In the genomic region with DNA sequence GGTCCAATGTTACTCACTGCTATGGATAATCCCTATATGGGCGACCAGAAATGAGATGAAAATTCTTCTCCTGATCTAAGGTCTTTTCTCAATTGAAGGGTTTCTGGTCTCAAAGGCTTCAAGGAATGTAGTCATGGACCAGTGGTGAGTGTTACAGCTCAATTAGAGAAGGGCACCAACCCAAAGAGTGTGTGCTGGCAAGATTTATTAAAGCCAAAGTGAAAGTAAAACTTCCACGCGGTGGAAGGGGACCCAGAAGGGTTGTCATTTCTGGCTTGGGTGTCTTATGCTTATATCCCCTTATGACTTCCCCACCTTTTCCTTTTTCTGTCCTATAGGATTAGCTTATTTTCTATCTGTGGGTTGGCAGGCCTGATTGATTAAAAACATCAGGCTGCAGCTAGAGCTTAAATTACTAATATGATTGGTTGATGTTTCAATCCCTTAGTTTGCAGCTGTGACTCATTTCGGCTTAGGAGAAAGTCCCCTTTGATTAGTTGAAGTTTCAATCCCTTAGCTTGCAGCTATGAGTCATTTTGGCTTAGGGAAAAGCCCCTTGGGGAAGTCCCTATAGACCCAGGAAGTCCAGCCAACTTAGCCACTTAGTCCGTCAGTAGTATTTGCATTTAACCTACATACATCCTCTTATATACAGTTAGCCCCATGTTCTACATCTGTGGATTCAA, we compare ENCODE assay signal across 11 cellular contexts.
DNase-seq lines count a peak whose midpoint lies in the region; ATAC-seq lines count a peak whose summit lies in the region.
"Had no signal": no experiment of that assay in that cellular context is flagged by ENCODE, and none has a peak within 500 bp of the region (broad histone marks: within the 10 kb centered on the region; RNA-seq: fewer than 3 reads in every experiment).

No MANE protein-coding gene starts in this region.

- DNase-seq in activated T-cell treated with anti-CD3 and anti-CD28 coated beads for 4 hours (peak; percentile 4), superior temporal gyrus (ENCODE audit: extremely low spot score) (peak; percentile 5), Right ventricle myocardium superior (no peak), amygdala (lab: John Stamatoyannopoulos, UW) (no peak)
- no peak for DNase-seq in activated T-cell treated with anti-CD3 and anti-CD28 coated beads, Interleukin-2, amount 50 U/mL, for 1 hour
- DNase-seq in activated naive CD4-positive, alpha-beta T cell treated with anti-CD3 and anti-CD28 coated beads, Interleukin-2, amount 10 ng/mL, durations not matched to agents 7 days and 5 days, result peak; percentile 22
- DNase-seq: gastrocnemius medialis, SHP77 treated with DMSO at 0.1 percent for 48 hours had no signal

- peak overlapping the region; percentile 60 for H3K4me3 Mint-ChIP-seq in activated naive CD4-positive, alpha-beta T cell treated with anti-CD3 and anti-CD28 coated beads, Interleukin-2, amount 10 ng/mL, durations not matched to agents 7 days and 5 days
- H3K4me3 Mint-ChIP-seq: neural crest cell had no signal

- ATAC-seq in HG03432 (IDR thresholded peaks at IDR 0.05; ENCODE audit: unreplicated experiment) (peak; percentile 59), Right ventricle myocardium superior (ENCODE audit: poor library complexity) (no peak), GM19351 (IDR thresholded peaks at IDR 0.05; ENCODE audit: unreplicated experiment) (no peak)
- ATAC-seq: gastrocnemius medialis had no signal

- CTCF ChIA-PET in activated naive CD4-positive, alpha-beta T cell treated with anti-CD3 and anti-CD28 coated beads, Interleukin-2, amount 10 ng/mL, durations not matched to agents 7 days and 5 days (lab: Charles Lee), result no interaction called here

- intact Hi-C loops in Right ventricle myocardium superior (cut with DNase I), result no loop called here

- H3K36me3 Mint-ChIP-seq in activated naive CD4-positive, alpha-beta T cell treated with anti-CD3 and anti-CD28 coated beads, Interleukin-2, amount 10 ng/mL, durations not matched to agents 7 days and 5 days, result no peaks in the 10 kb centered on the region

- H3K9me3 Mint-ChIP-seq in activated naive CD4-positive, alpha-beta T cell treated with anti-CD3 and anti-CD28 coated beads, Interleukin-2, amount 10 ng/mL, durations not matched to agents 7 days and 5 days, result peaks cover 1% of the 10 kb centered on the region
- H3K9me3 Mint-ChIP-seq: neural crest cell had no signal

- H3K27ac Mint-ChIP-seq in activated naive CD4-positive, alpha-beta T cell treated with anti-CD3 and anti-CD28 coated beads, Interleukin-2, amount 10 ng/mL, durations not matched to agents 7 days and 5 days, result peak overlapping the region; percentile 77

- peaks cover 3% of the 10 kb centered on the region for H3K27me3 Mint-ChIP-seq in activated naive CD4-positive, alpha-beta T cell treated with anti-CD3 and anti-CD28 coated beads, Interleukin-2, amount 10 ng/mL, durations not matched to agents 7 days and 5 days

- peaks cover 31% of the 10 kb centered on the region for H3K4me1 Mint-ChIP-seq in activated naive CD4-positive, alpha-beta T cell treated with anti-CD3 and anti-CD28 coated beads, Interleukin-2, amount 10 ng/mL, durations not matched to agents 7 days and 5 days
- H3K4me1 Mint-ChIP-seq: neural crest cell had no signal

Comparison
In these comparisons a context has a peak if more than half of its experiments do, and no peak if none do; other contexts are left out.
1. DNase-seq: peak in activated T-cell treated with anti-CD3 and anti-CD28 coated beads for 4 hours (single experiment), activated naive CD4-positive, alpha-beta T cell treated with anti-CD3 and anti-CD28 coated beads, Interleukin-2, amount 10 ng/mL, durations not matched to agents 7 days and 5 days (single experiment) and superior temporal gyrus (single experiment); none in activated T-cell treated with anti-CD3 and anti-CD28 coated beads, Interleukin-2, amount 50 U/mL, for 1 hour (single experiment), Right ventricle myocardium superior (single experiment) and amygdala (0 of 56).